In genomic region chr22:30356392-30357230, GRCh38 we compare ENCODE assay signal across 8 cellular contexts. TPM values are rescaled to one million over a fixed set of nuclear protein-coding genes. Genes with fewer than 3 reads are reported as not detected.
DNase-seq lines count a peak whose midpoint lies in the region; ATAC-seq and TF ChIP-seq lines count a peak whose summit lies in the region.

Gene CCDC157 (plus strand): TSS chr22:30357007. CDS start chr22:30366001, 8,994 bp downstream.
Gene SF3A1 (minus strand): TSS chr22:30356894. CDS start chr22:30356792, 102 bp downstream.

- peak; percentile 83 for ATAC-seq in CD8-positive, alpha-beta T cell
- ATAC-seq in GM19452 (IDR thresholded peaks at IDR 0.05; ENCODE audit: unreplicated experiment) (peak; percentile 91), HG03571 (IDR thresholded peaks at IDR 0.05; ENCODE audit: unreplicated experiment) (peak; percentile 80), lung (ENCODE audit: insufficient read depth, low FRiP score) (peak; percentile 97)
- peak; percentile 90 for ATAC-seq in activated CD8-positive, alpha-beta T cell treated with anti-CD3 and anti-CD28 coated beads, Interleukin-2, amount 10 ng/mL, durations not matched to agents 7 days and 5 days

- CTCF ChIA-PET in CD8-positive, alpha-beta T cell (lab: Charles Lee): interaction anchor here (0.9 to 10.8 kb wide), 5 partner anchors 29 to 70 kb away, joined by 3 to 101 read pairs (median 4); partner anchors contain the start of genes CASTOR1 and TBC1D10A
- CTCF ChIA-PET in activated CD8-positive, alpha-beta T cell treated with anti-CD3 and anti-CD28 coated beads, Interleukin-2, amount 10 ng/mL, durations not matched to agents 7 days and 5 days (lab: Charles Lee): interaction anchor here (0.6 to 5.0 kb wide), 10 partner anchors 29 to 93 kb away, joined by 3 to 49 read pairs (median 4); partner anchors contain the start of genes CASTOR1 and RNF215

- peaks cover 44% of the 10 kb centered on the region for H3K4me1 ChIP-seq in CD8-positive, alpha-beta T cell (ENCODE audit: insufficient read depth, low read length)
- H3K4me1 ChIP-seq in ectodermal cell (ENCODE audit: control insufficient read depth, insufficient read depth, low read length): peaks cover 8% of the 10 kb centered on the region
- peaks cover 13 to 16% of the 10 kb centered on the region in 2 donors for H3K4me1 ChIP-seq in lung (ENCODE audit: control insufficient read depth in 2 of 2, insufficient read depth in 2 of 2, low read length in 2 of 2)

- no peak for TF ChIP-seq CTCF in CD8-positive, alpha-beta T cell (IDR thresholded peaks at IDR 0.05)
- TF ChIP-seq CTCF in lung (IDR thresholded peaks at IDR 0.05; ENCODE audit: control extremely low read depth, extremely low read depth): no peak

- H3K4me3 Mint-ChIP-seq in CD8-positive, alpha-beta T cell: peak within 1 kb of the TSS; percentile 92
- H3K4me3 Mint-ChIP-seq in activated CD8-positive, alpha-beta T cell treated with anti-CD3 and anti-CD28 coated beads, Interleukin-2, amount 10 ng/mL, durations not matched to agents 7 days and 5 days: peak within 1 kb of the TSS; percentile 97

- H3K27me3 Mint-ChIP-seq in CD8-positive, alpha-beta T cell (ENCODE audit: low read depth): no peaks in the 10 kb centered on the region
- no peaks in the 10 kb centered on the region for H3K27me3 Mint-ChIP-seq in activated CD8-positive, alpha-beta T cell treated with anti-CD3 and anti-CD28 coated beads, Interleukin-2, amount 10 ng/mL, durations not matched to agents 7 days and 5 days (ENCODE audit: low read depth)

- peak; percentile 74 to 89 (median 87) for DNase-seq in CD8-positive, alpha-beta T cell
- DNase-seq in NCI-H82 treated with DMSO at 0.1 percent for 48 hours (lab: John Stamatoyannopoulos, UW; ENCODE audit: unreplicated experiment) (peak; percentile 32), lung (ENCODE audit: low spot score) (peak; percentile 88)
- DNase-seq in activated CD8-positive, alpha-beta T cell treated with anti-CD3 and anti-CD28 coated beads, Interleukin-2, amount 10 ng/mL, durations not matched to agents 7 days and 5 days: peak; percentile 93
- DNase-seq in stimulated activated CD4-positive, alpha-beta T cell treated with anti-CD3 and anti-CD28 coated beads, TNF-alpha, amount 100 ng/mL, for 1 hour (ENCODE audit: low read depth in 3 of 3, low spot score in 1 of 3): peak; percentile 61 to 76 (median 64)

- H3K36me3 Mint-ChIP-seq in CD8-positive, alpha-beta T cell: peaks cover 38% of the 10 kb centered on the region
- H3K36me3 Mint-ChIP-seq in activated CD8-positive, alpha-beta T cell treated with anti-CD3 and anti-CD28 coated beads, Interleukin-2, amount 10 ng/mL, durations not matched to agents 7 days and 5 days (ENCODE audit: low read depth): peaks cover 37% of the 10 kb centered on the region

- intact Hi-C loops in CD8-positive, alpha-beta T cell (cut with DNase I, micrococcal nuclease): loop anchor here (1.0 to 10.0 kb wide), 12 partner anchors 29 to 728 kb away; partner anchors contain the start of genes RNF215 (in 2 of the 2), CASTOR1 (in 1 of the 2), MTFP1 (in 1 of the 2) and SMTN (in 1 of the 2)

- peaks cover 48% of the 10 kb centered on the region for H3K4me1 Mint-ChIP-seq in CD8-positive, alpha-beta T cell (ENCODE audit: low read depth)
- peaks cover 46% of the 10 kb centered on the region for H3K4me1 Mint-ChIP-seq in activated CD8-positive, alpha-beta T cell treated with anti-CD3 and anti-CD28 coated beads, Interleukin-2, amount 10 ng/mL, durations not matched to agents 7 days and 5 days (ENCODE audit: low read depth)

- H3K9me3 ChIP-seq in CD8-positive, alpha-beta T cell (ENCODE audit: low read length): no peaks in the 10 kb centered on the region
- no peaks in the 10 kb centered on the region for H3K9me3 ChIP-seq in ectodermal cell (ENCODE audit: control insufficient read depth, low read length)
- H3K9me3 ChIP-seq in lung (ENCODE audit: control insufficient read depth in 2 of 2, insufficient read depth in 1 of 2, low read length in 1 of 2): no peaks in the 10 kb centered on the region

- peak within 1 kb of the TSS; percentile 73 for H3K4me3 ChIP-seq in CD8-positive, alpha-beta T cell (ENCODE audit: low read depth, low read length)
- H3K4me3 ChIP-seq in ectodermal cell (ENCODE audit: insufficient read depth, low read depth, low read length) (peak within 1 kb of the TSS; percentile 71), lung (peak within 1 kb of the TSS; percentile 99)

- 0% methylated on average over 93 of the region's 93 CpGs for WGBS in ectodermal cell, 2 experiments
- WGBS in lung, 2 donors: 0% methylated on average over 71 to 93 of the region's 93 CpGs

- H3K27ac ChIP-seq in CD8-positive, alpha-beta T cell (ENCODE audit: low read depth, low read length): peak within 1 kb of the TSS; percentile 99
- H3K27ac ChIP-seq in ectodermal cell (ENCODE audit: insufficient read depth, low read depth, low read length, poor library complexity, severe bottlenecking) (peak within 1 kb of the TSS; percentile 90), lung (ENCODE audit: low read depth in 1 of 2, low read length in 1 of 2) (peak within 1 kb of the TSS; percentile 95 to 100)

- H3K27me3 ChIP-seq in CD8-positive, alpha-beta T cell (ENCODE audit: insufficient read depth, low read length): no peaks in the 10 kb centered on the region
- no peaks in the 10 kb centered on the region for H3K27me3 ChIP-seq in ectodermal cell (ENCODE audit: control insufficient read depth, insufficient read depth, low read length, poor library complexity, severe bottlenecking)
- no peaks in the 10 kb centered on the region for H3K27me3 ChIP-seq in lung (ENCODE audit: control insufficient read depth, insufficient read depth)

- peaks cover 24% of the 10 kb centered on the region for H3K36me3 ChIP-seq in CD8-positive, alpha-beta T cell (ENCODE audit: insufficient read depth, low read length)
- H3K36me3 ChIP-seq in ectodermal cell (ENCODE audit: control insufficient read depth, insufficient read depth, low read length) (peaks cover 14% of the 10 kb centered on the region), lung (ENCODE audit: control insufficient read depth in 2 of 2, insufficient read depth in 2 of 2, low read length in 2 of 2) (peaks cover 10 to 11% of the 10 kb centered on the region in 2 donors)

- H3K27ac Mint-ChIP-seq in CD8-positive, alpha-beta T cell: peak within 1 kb of the TSS; percentile 93
- H3K27ac Mint-ChIP-seq in activated CD8-positive, alpha-beta T cell treated with anti-CD3 and anti-CD28 coated beads, Interleukin-2, amount 10 ng/mL, durations not matched to agents 7 days and 5 days: peak within 1 kb of the TSS; percentile 91

- POLR2A ChIA-PET in CD8-positive, alpha-beta T cell (lab: Charles Lee): interaction anchor here (0.6 to 2.5 kb wide), 19 partner anchors 8 to 80 kb away, joined by 3 to 49 read pairs (median 4); partner anchors contain the start of genes CASTOR1, MTFP1 and TBC1D10A
- POLR2A ChIA-PET in activated CD8-positive, alpha-beta T cell treated with anti-CD3 and anti-CD28 coated beads, Interleukin-2, amount 10 ng/mL, durations not matched to agents 7 days and 5 days (lab: Charles Lee): interaction anchor here (0.6 to 2.4 kb wide), 27 partner anchors 9 to 803 kb away, joined by 3 to 36 read pairs (median 4); partner anchors contain the start of genes CASTOR1, SEC14L2, TBC1D10A and THOC5

- no peaks in the 10 kb centered on the region for H3K9me3 Mint-ChIP-seq in CD8-positive, alpha-beta T cell
- no peaks in the 10 kb centered on the region for H3K9me3 Mint-ChIP-seq in activated CD8-positive, alpha-beta T cell treated with anti-CD3 and anti-CD28 coated beads, Interleukin-2, amount 10 ng/mL, durations not matched to agents 7 days and 5 days (ENCODE audit: insufficient read depth)

RNA-seq across cellular contexts. Expression of gene CCDC157, which starts in this region (rescaled TPM):
- total RNA-seq in CD8-positive, alpha-beta T cell: 10 to 100 TPM in 1 of 2 experiments, 1 to 10 TPM in 1; 8.7 to 11.7 TPM
- total RNA-seq in activated CD8-positive, alpha-beta T cell treated with anti-CD3 and anti-CD28 coated beads, Interleukin-2, amount 10 ng/mL, durations not matched to agents 7 days and 5 days: 1 to 10 TPM; 4.3 to 5.0 TPM
- 8.8 TPM for polyA plus RNA-seq in ectodermal cell (2013, experiment 1 of 4)
- polyA plus RNA-seq in ectodermal cell (2013, experiment 2 of 4): 9.0 TPM
- polyA plus RNA-seq in ectodermal cell (2013, experiment 3 of 4): 6.8 TPM
- 6.6 TPM for polyA plus RNA-seq in ectodermal cell (2013, experiment 4 of 4)
- 10 to 100 TPM; 10.9 to 11.9 TPM for total RNA-seq in lung
- polyA plus RNA-seq in lung: 1 to 10 TPM; 4.1 to 6.0 TPM

RNA-seq across cellular contexts. Expression of gene SF3A1, which starts in this region (rescaled TPM):
- total RNA-seq in CD8-positive, alpha-beta T cell: 100 to 1,000 TPM; 406 to 422 TPM
- total RNA-seq in activated CD8-positive, alpha-beta T cell treated with anti-CD3 and anti-CD28 coated beads, Interleukin-2, amount 10 ng/mL, durations not matched to agents 7 days and 5 days: 100 to 1,000 TPM; 211 to 246 TPM
- 156 TPM for polyA plus RNA-seq in ectodermal cell (2013, experiment 1 of 4)
- 127 TPM for polyA plus RNA-seq in ectodermal cell (2013, experiment 2 of 4)
- polyA plus RNA-seq in ectodermal cell (2013, experiment 3 of 4): 108 TPM
- 115 TPM for polyA plus RNA-seq in ectodermal cell (2013, experiment 4 of 4)
- 100 to 1,000 TPM in 1 of 2 donors, 10 to 100 TPM in 1; 52.8 to 157 TPM for total RNA-seq in lung
- polyA plus RNA-seq in lung: 10 to 100 TPM; 15.8 to 37.4 TPM

Comparison
In these comparisons a context has a peak if more than half of its experiments do, and no peak if none do; other contexts are left out.
1. Peak in every context shown above with its lines: DNase-seq, ATAC-seq, H3K4me3 ChIP-seq and H3K27ac ChIP-seq.
2. DNase-seq: peak in every context shown above with its lines; median percentile 93 in activated CD8-positive, alpha-beta T cell treated with anti-CD3 and anti-CD28 coated beads, Interleukin-2, amount 10 ng/mL, durations not matched to agents 7 days and 5 days; 88 in lung; 87 in CD8-positive, alpha-beta T cell; 64 in stimulated activated CD4-positive, alpha-beta T cell treated with anti-CD3 and anti-CD28 coated beads, TNF-alpha, amount 100 ng/mL, for 1 hour; 32 in NCI-H82 treated with DMSO at 0.1 percent for 48 hours.